ENCODE assay signal across 25 cellular contexts in genomic region chr4:18917689-18918088, GRCh38.
"Had no signal": no experiment of that assay in that cellular context is flagged by ENCODE, and none has a peak within 500 bp of the region (broad histone marks: within the 10 kb centered on the region; RNA-seq: fewer than 3 reads in every experiment).

No MANE protein-coding gene starts in this region.

- H3K4me1 Mint-ChIP-seq: activated B cell treated with CpG ODN at 0.5 μM for 24 hours, natural killer cell had no signal

- H3K27ac ChIP-seq: adrenal gland, neutrophil, right atrium auricular region, skin epidermis, tibial nerve, uterus had no signal

- H3K27me3 ChIP-seq: adrenal gland, neutrophil, right atrium auricular region, tibial nerve, uterus had no signal

- H3K27me3 Mint-ChIP-seq: activated B cell treated with CpG ODN at 0.5 μM for 24 hours; activated CD8-positive, alpha-beta T cell treated with anti-CD3 and anti-CD28 coated beads for 36 hours; progenitor cell of endocrine pancreas had no signal

- H3K4me3 ChIP-seq: adrenal gland, right atrium auricular region, skin epidermis, tibial nerve, uterus had no signal

- ATAC-seq: activated CD8-positive, alpha-beta T cell treated with anti-CD3 and anti-CD28 coated beads for 36 hours; activated T-cell treated with anti-CD3 and anti-CD28 coated beads, Interleukin-2, amount 50 U/mL, for 4 hours; left ventricle myocardium superior; natural killer cell had no signal

- H3K9me3 ChIP-seq: adrenal gland, neutrophil, uterus had no signal

- DNase-seq: activated B cell treated with CpG ODN at 0.5 μM for 24 hours; activated CD4-positive, alpha-beta T cell treated with anti-CD3 and anti-CD28 coated beads for 48 hours; activated CD8-positive, alpha-beta T cell treated with anti-CD3 and anti-CD28 coated beads for 36 hours; activated effector memory CD4-positive, alpha-beta T cell treated with Interleukin-2 at 50 U/mL for 16 hours; activated naive CD4-positive, alpha-beta T cell treated with anti-CD3 and anti-CD28 coated beads, Interleukin-2, amount 50 U/mL, for 16 hours; activated T-cell treated with anti-CD3 and anti-CD28 coated beads, Interleukin-2, amount 50 U/mL, for 4 hours; adrenal gland; central memory CD4-positive, alpha-beta T cell; cortex of kidney; effector memory CD4-positive, alpha-beta T cell; hippocampal formation; kidney; left ventricle myocardium superior; mesendoderm; natural killer cell; stimulated activated CD4-positive, alpha-beta T cell treated with anti-CD3 and anti-CD28 coated beads, Interleukin-4, amount 100 ng/mL, for 24 hours; stimulated activated naive CD4-positive, alpha-beta T cell; substantia nigra; uterus had no signal

- H3K4me1 ChIP-seq: adrenal gland, right atrium auricular region, tibial nerve, uterus had no signal

- H3K36me3 ChIP-seq: adrenal gland, neutrophil, right atrium auricular region, tibial nerve, uterus had no signal

- H3K27ac Mint-ChIP-seq: activated B cell treated with CpG ODN at 0.5 μM for 24 hours; activated CD8-positive, alpha-beta T cell treated with anti-CD3 and anti-CD28 coated beads for 36 hours; natural killer cell; progenitor cell of endocrine pancreas; T-helper 2 cell treated with Interferon-gamma antibody and Interleukin-4, amounts not matched to agents 5 μg/mL and 100 μg/mL, for 36 hours had no signal

- H3K4me3 Mint-ChIP-seq: activated B cell treated with CpG ODN at 0.5 μM for 24 hours; activated CD8-positive, alpha-beta T cell treated with anti-CD3 and anti-CD28 coated beads for 36 hours; activated T-cell treated with anti-CD3 and anti-CD28 coated beads, Interleukin-2, amount 50 U/mL, for 4 hours; natural killer cell; T-helper 2 cell treated with Interferon-gamma antibody and Interleukin-4, amounts not matched to agents 5 μg/mL and 100 μg/mL, for 36 hours had no signal
